10 cellular contexts compared by ENCODE assay signal in the genomic region with DNA sequence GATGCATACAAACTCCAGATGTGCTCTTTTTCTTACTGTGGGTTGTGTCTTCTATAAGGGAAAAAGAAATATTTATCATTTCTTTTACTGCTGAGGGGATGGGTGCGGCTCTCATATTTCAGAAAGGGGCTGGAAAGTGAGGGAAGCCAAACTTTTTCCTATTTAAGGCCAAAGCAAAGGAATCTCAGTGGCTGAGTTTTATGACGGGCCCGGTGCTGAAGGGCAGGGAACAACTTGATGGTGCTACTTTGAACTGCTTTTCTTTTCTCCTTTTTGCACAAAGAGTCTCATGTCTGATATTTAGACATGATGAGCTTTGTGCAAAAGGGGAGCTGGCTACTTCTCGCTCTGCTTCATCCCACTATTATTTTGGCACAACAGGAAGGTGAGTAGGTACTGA. TPM values are rescaled to one million over a fixed set of nuclear protein-coding genes. Genes with fewer than 3 reads are reported as not detected.
DNase-seq lines count a peak whose midpoint lies in the region; ATAC-seq and TF ChIP-seq lines count a peak whose summit lies in the region.
"Had no signal": no experiment of that assay in that cellular context is flagged by ENCODE, and none has a peak within 500 bp of the region (broad histone marks: within the 10 kb centered on the region; RNA-seq: fewer than 3 reads in every experiment).

A gene (plus strand): TSS at position 190 of the 400 bp plus-strand sequence. CDS start 117 bp downstream, at position 307.

- H3K4me3 ChIP-seq in epithelial cell of proximal tubule (ENCODE audit: low read depth, low read length), result no peak within 1 kb of the TSS
- H3K4me3 ChIP-seq in tibial artery, result peak within 1 kb of the TSS; percentile 65 to 68

- ATAC-seq in HG03432 (IDR thresholded peaks at IDR 0.05; ENCODE audit: unreplicated experiment), result no peak

- intact Hi-C loops in tibial artery (cut with DNase I; ENCODE audit: low total_unique reads), result loop anchor here (10.0 kb wide), 2 partner anchors 79 to 189 kb away; no protein-coding TSS in a partner anchor

- H3K27ac ChIP-seq in tibial artery, result peak within 1 kb of the TSS; percentile 90
- H3K27ac ChIP-seq: WERI-Rb-1 had no signal

- DNase-seq in LHCN-M2 (ENCODE audit: low read depth) (peak; percentile 88), epithelial cell of proximal tubule (ENCODE audit: low read depth) (no peak), mucosa of gallbladder (ENCODE audit: low spot score) (peak; percentile 37), tibial artery (peak; percentile 50 to 68), superior temporal gyrus (ENCODE audit: extremely low spot score) (no peak), HPDE6-E6E7 (ENCODE audit: extremely low spot score) (no peak)
- no peak for DNase-seq in activated CD8-positive, alpha-beta memory T cell treated with anti-CD3 and anti-CD28 coated beads, Interleukin-2, amount 50 U/mL, for 4 hours
- DNase-seq: cortex of kidney, WERI-Rb-1 had no signal

- no peak for TF ChIP-seq CTCF in epithelial cell of proximal tubule (conservative IDR thresholded peaks at IDR 0.05; ENCODE audit: low read depth, low read length)
- no peak for TF ChIP-seq CTCF in tibial artery (IDR thresholded peaks at IDR 0.05)

- no peaks in the 10 kb centered on the region for H3K9me3 ChIP-seq in tibial artery

- no peaks in the 10 kb centered on the region for H3K36me3 ChIP-seq in tibial artery
- H3K36me3 ChIP-seq: WERI-Rb-1 had no signal

- no peaks in the 10 kb centered on the region for H3K27me3 ChIP-seq in tibial artery

- H3K4me1 ChIP-seq in tibial artery, result peaks cover 0 to 41% (median 1%) of the 10 kb centered on the region in 4 donors

RNA-seq across cellular contexts. Expression of the gene that starts here (rescaled TPM):
- total RNA-seq in LHCN-M2 (2014; rRNA removed) (569 and 602 TPM in 2 replicates), epithelial cell of proximal tubule (1.1 and 12.5 TPM in 2 replicates), mucosa of gallbladder (371 TPM)
- 167 TPM for polyA plus RNA-seq in LHCN-M2 (2012)

Comparison
In these comparisons a context has a peak if more than half of its experiments do, and no peak if none do; other contexts are left out.
1. RNA of the gene that starts here (total RNA-seq): 569 to 602 TPM in LHCN-M2 and 371 TPM in mucosa of gallbladder (single experiment); 1.1 to 12.5 TPM in epithelial cell of proximal tubule; every median in the first group is over 10 times any median in the second.
2. DNase-seq: peak in LHCN-M2 (single experiment), mucosa of gallbladder (single experiment) and tibial artery (2 of 2); none in epithelial cell of proximal tubule (single experiment), superior temporal gyrus (single experiment), HPDE6-E6E7 (single experiment) and activated CD8-positive, alpha-beta memory T cell treated with anti-CD3 and anti-CD28 coated beads, Interleukin-2, amount 50 U/mL, for 4 hours (single experiment).